ENCODE assay signal across 9 cellular contexts in the genomic region with DNA sequence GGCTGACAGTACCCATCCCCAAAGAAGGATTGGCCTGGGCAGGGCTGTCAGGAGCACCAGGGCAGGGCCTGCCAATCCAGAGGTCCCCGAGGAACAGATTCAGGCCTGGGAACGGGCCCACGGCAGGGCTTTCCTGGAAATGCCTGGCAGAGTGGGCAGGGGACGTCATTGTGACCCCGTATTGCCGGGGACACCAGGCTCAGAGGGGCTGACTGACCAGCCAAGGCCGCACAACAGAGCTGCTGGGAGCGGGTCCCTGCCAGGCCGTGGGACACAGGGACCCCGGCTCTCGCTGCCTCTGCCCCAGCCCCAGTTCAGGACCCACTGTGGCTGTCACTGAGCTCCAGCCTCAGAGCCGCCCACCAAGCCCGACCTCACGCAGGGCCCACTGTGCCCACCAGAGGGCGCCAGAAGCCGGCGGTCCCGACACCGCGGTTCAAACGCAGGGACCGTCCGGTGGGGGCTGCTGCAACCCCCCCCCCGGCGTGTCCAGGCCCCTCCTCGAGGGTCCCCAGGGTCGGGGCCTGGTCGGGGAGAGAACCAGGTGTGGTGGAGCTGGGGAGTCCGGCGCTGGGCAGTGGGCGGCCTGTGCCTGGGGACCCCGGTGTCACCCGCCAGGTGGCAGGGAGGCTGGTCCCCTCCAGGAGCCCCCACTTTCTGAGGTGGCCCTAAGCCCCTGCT. TPM values are rescaled to one million over a fixed set of nuclear protein-coding genes. Genes with fewer than 3 reads are reported as not detected.
DNase-seq lines count a peak whose midpoint lies in the region; ATAC-seq, FAIRE-seq and TF ChIP-seq lines count a peak whose summit lies in the region.
"Had no signal": no experiment of that assay in that cellular context is flagged by ENCODE, and none has a peak within 500 bp of the region (broad histone marks: within the 10 kb centered on the region; RNA-seq: fewer than 3 reads in every experiment).

No MANE protein-coding gene starts in this region.

- H3K4me1 Mint-ChIP-seq in T-cell (peaks cover 0 to 3% (median 0%) of the 10 kb centered on the region in 3 donors), astrocyte (ENCODE audit: low read depth, unreplicated experiment) (no peaks in the 10 kb centered on the region)

- no peak overlapping the region for H3K27ac ChIP-seq in astrocyte (ENCODE audit: low read depth, low read length)
- H3K27ac ChIP-seq: skin epidermis had no signal

- H3K27ac Mint-ChIP-seq in T-cell = no peak overlapping the region
- no peak overlapping the region for H3K27ac Mint-ChIP-seq in astrocyte (ENCODE audit: unreplicated experiment)

- no peak overlapping the region for H2AFZ ChIP-seq in astrocyte (ENCODE audit: low read depth, low read length)

- peaks cover 5% of the 10 kb centered on the region for H3K9me3 ChIP-seq in astrocyte (ENCODE audit: insufficient read depth, low read depth, low read length)

- H3K9ac ChIP-seq in astrocyte (ENCODE audit: low read length) = no peak overlapping the region

- TF ChIP-seq CTCF in GM13977 (IDR thresholded peaks at IDR 0.05; ENCODE audit: extremely low read depth, insufficient read depth, missing control alignments) (peak; percentile 56), astrocyte (IDR thresholded peaks at IDR 0.05; ENCODE audit: insufficient read depth, low read depth, low read length) (peak; percentile 33)

- no peaks in the 10 kb centered on the region for H3K36me3 Mint-ChIP-seq in T-cell
- no peaks in the 10 kb centered on the region for H3K36me3 Mint-ChIP-seq in astrocyte (ENCODE audit: low read depth, unreplicated experiment)

- H3K4me2 ChIP-seq in astrocyte (ENCODE audit: low read length) = no peak overlapping the region

- H4K20me1 ChIP-seq in astrocyte (ENCODE audit: insufficient read depth, low read length) = no peaks in the 10 kb centered on the region

- FAIRE-seq in astrocyte (lab: Jason Lieb, UNC) = no peak

- in situ Hi-C loops in GM13977 (cut with MboI; ENCODE audit: low pct_unique_long_range_greater_than_20kb, low sequenced_read_pairs, unreplicated experiment) = no loop called here

- CTCF ChIA-PET in T-cell (lab: Charles Lee) = interaction anchor here (0.6 to 0.7 kb wide), 3 partner anchors 16 to 894 kb away, joined by 3 read pairs; no protein-coding TSS in a partner anchor

- H3K9me3 Mint-ChIP-seq in T-cell (peaks cover 0 to 5% (median 4%) of the 10 kb centered on the region in 3 donors), astrocyte (ENCODE audit: unreplicated experiment) (peaks cover 6% of the 10 kb centered on the region)

- no peaks in the 10 kb centered on the region for H3K36me3 ChIP-seq in astrocyte (ENCODE audit: insufficient read depth, low read length)

- POLR2A ChIA-PET in T-cell (lab: Charles Lee) = no interaction called here

- H3K79me2 ChIP-seq in astrocyte (ENCODE audit: insufficient read depth, low read length) = no peaks in the 10 kb centered on the region

- no peaks in the 10 kb centered on the region for H3K27me3 ChIP-seq in astrocyte (ENCODE audit: insufficient read depth, low read length)

- no peak overlapping the region for H3K4me3 ChIP-seq in astrocyte (ENCODE audit: insufficient read depth, low read depth, low read length)
- H3K4me3 ChIP-seq: skin epidermis had no signal

- H3K27me3 Mint-ChIP-seq in T-cell = peaks cover 0 to 2% of the 10 kb centered on the region in 2 donors
- H3K27me3 Mint-ChIP-seq in astrocyte (ENCODE audit: low read depth, unreplicated experiment) = peaks cover 9% of the 10 kb centered on the region

- DNase-seq in GM13977 (ENCODE audit: low spot score) (peak; percentile 74), T-cell (peak in 30 of 34 experiments; percentile 17 to 68 (median 51)), astrocyte (ENCODE audit: low read depth) (no peak), left lobe of liver (ENCODE audit: low spot score) (peak; percentile 65)
- DNase-seq in stimulated activated CD8-positive, alpha-beta memory T cell treated with anti-CD3 and anti-CD28 coated beads, Interleukin-4, amount 100 ng/mL, for 24 hours (ENCODE audit: low read depth) = peak; percentile 56

- no peak overlapping the region for H3K4me3 Mint-ChIP-seq in T-cell
- H3K4me3 Mint-ChIP-seq in astrocyte (ENCODE audit: unreplicated experiment) = no peak overlapping the region

- ATAC-seq in T-cell (replicated peaks in 1 of 4) (peak; percentile 61 to 82 (median 74)), left lobe of liver (peak; percentile 77), GM21825 (IDR thresholded peaks at IDR 0.05; ENCODE audit: unreplicated experiment) (no peak), HG03457 (IDR thresholded peaks at IDR 0.05; ENCODE audit: unreplicated experiment) (no peak), GM21447 (IDR thresholded peaks at IDR 0.05; ENCODE audit: unreplicated experiment) (no peak)

- no peaks in the 10 kb centered on the region for H3K4me1 ChIP-seq in astrocyte (ENCODE audit: insufficient read depth, low read length)

RNA-seq across cellular contexts. Expression of a gene that starts 15.2 kb away (rescaled TPM):
- total RNA-seq in T-cell (not detected), astrocyte (not detected in 2 replicates), left lobe of liver (not detected)

RNA-seq across cellular contexts. Expression of a gene that starts 38.7 kb away (rescaled TPM):
- total RNA-seq in T-cell (not detected), astrocyte (not detected in 2 replicates), left lobe of liver (not detected)

Comparison
In these comparisons a context has a peak if more than half of its experiments do, and no peak if none do; other contexts are left out.
1. ATAC-seq: peak in T-cell (4 of 4) and left lobe of liver (single experiment); none in GM21825 (single experiment), HG03457 (single experiment) and GM21447 (single experiment).